ENCODE assay signal across 1 cellular context in genomic region chr3:44761347-44762169, GRCh38.
TF ChIP-seq lines count a peak whose summit lies in the region.

TSS of gene KIAA1143 (minus strand) at chr3:44761619. CDS start at chr3:44761602, 17 bp downstream.
A gene with protein sequence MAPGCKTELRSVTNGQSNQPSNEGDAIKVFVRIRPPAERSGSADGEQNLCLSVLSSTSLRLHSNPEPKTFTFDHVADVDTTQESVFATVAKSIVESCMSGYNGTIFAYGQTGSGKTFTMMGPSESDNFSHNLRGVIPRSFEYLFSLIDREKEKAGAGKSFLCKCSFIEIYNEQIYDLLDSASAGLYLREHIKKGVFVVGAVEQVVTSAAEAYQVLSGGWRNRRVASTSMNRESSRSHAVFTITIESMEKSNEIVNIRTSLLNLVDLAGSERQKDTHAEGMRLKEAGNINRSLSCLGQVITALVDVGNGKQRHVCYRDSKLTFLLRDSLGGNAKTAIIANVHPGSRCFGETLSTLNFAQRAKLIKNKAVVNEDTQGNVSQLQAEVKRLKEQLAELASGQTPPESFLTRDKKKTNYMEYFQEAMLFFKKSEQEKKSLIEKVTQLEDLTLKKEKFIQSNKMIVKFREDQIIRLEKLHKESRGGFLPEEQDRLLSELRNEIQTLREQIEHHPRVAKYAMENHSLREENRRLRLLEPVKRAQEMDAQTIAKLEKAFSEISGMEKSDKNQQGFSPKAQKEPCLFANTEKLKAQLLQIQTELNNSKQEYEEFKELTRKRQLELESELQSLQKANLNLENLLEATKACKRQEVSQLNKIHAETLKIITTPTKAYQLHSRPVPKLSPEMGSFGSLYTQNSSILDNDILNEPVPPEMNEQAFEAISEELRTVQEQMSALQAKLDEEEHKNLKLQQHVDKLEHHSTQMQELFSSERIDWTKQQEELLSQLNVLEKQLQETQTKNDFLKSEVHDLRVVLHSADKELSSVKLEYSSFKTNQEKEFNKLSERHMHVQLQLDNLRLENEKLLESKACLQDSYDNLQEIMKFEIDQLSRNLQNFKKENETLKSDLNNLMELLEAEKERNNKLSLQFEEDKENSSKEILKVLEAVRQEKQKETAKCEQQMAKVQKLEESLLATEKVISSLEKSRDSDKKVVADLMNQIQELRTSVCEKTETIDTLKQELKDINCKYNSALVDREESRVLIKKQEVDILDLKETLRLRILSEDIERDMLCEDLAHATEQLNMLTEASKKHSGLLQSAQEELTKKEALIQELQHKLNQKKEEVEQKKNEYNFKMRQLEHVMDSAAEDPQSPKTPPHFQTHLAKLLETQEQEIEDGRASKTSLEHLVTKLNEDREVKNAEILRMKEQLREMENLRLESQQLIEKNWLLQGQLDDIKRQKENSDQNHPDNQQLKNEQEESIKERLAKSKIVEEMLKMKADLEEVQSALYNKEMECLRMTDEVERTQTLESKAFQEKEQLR (N-terminal part only) (plus strand): TSS chr3:44761794. CDS start chr3:44761866, 72 bp downstream.

TF ChIP-seq in HepG2, 621 proteins besides CTCF, POLR2A, EP300 and RAD21 (continued from another document and continues in another):
- TF ChIP-seq, protein P1, sequence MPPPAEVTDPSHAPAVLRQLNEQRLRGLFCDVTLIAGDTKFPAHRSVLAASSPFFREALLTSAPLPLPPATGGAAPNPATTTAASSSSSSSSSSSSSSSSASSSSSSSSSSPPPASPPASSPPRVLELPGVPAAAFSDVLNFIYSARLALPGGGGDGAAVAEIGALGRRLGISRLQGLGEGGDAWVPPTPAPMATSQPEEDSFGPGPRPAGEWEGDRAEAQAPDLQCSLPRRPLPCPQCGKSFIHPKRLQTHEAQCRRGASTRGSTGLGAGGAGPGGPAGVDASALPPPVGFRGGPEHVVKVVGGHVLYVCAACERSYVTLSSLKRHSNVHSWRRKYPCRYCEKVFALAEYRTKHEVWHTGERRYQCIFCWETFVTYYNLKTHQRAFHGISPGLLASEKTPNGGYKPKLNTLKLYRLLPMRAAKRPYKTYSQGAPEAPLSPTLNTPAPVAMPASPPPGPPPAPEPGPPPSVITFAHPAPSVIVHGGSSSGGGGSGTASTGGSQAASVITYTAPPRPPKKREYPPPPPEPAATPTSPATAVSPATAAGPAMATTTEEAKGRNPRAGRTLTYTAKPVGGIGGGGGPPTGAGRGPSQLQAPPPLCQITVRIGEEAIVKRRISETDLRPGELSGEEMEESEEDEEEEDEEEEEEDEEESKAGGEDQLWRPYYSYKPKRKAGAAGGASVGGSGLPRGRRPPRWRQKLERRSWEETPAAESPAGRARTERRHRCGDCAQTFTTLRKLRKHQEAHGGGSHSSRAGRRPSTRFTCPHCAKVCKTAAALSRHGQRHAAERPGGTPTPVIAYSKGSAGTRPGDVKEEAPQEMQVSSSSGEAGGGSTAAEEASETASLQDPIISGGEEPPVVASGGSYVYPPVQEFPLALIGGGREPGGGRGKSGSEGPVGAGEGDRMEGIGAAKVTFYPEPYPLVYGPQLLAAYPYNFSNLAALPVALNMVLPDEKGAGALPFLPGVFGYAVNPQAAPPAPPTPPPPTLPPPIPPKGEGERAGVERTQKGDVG (CRISPR knock-in tag; IDR thresholded peaks at IDR 0.05; ENCODE audit: borderline replicate concordance) = peak; percentile 87; the same call in 1 of the 2 replicates
- peak; percentile 97 for TF ChIP-seq ARNT2 (CRISPR knock-in tag; IDR thresholded peaks at IDR 0.05; ENCODE audit: low read depth)
- TF ChIP-seq, protein P2, sequence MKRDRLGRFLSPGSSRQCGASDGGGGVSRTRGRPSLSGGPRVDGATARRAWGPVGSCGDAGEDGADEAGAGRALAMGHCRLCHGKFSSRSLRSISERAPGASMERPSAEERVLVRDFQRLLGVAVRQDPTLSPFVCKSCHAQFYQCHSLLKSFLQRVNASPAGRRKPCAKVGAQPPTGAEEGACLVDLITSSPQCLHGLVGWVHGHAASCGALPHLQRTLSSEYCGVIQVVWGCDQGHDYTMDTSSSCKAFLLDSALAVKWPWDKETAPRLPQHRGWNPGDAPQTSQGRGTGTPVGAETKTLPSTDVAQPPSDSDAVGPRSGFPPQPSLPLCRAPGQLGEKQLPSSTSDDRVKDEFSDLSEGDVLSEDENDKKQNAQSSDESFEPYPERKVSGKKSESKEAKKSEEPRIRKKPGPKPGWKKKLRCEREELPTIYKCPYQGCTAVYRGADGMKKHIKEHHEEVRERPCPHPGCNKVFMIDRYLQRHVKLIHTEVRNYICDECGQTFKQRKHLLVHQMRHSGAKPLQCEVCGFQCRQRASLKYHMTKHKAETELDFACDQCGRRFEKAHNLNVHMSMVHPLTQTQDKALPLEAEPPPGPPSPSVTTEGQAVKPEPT (CRISPR knock-in tag; IDR thresholded peaks at IDR 0.05; ENCODE audit: low read depth) = no peak
- no peak for TF ChIP-seq ZNF549 (CRISPR knock-in tag; IDR thresholded peaks at IDR 0.05)
- TF ChIP-seq MEF2D (CRISPR knock-in tag; IDR thresholded peaks at IDR 0.05) = no peak
- TF ChIP-seq ZNF678 (CRISPR knock-in tag; IDR thresholded peaks at IDR 0.05) = no peak
- no peak for TF ChIP-seq ZNF251 (CRISPR knock-in tag; IDR thresholded peaks at IDR 0.05)
- TF ChIP-seq, protein P3, sequence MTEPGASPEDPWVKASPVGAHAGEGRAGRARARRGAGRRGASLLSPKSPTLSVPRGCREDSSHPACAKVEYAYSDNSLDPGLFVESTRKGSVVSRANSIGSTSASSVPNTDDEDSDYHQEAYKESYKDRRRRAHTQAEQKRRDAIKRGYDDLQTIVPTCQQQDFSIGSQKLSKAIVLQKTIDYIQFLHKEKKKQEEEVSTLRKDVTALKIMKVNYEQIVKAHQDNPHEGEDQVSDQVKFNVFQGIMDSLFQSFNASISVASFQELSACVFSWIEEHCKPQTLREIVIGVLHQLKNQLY (CRISPR knock-in tag; IDR thresholded peaks at IDR 0.05) = no peak
- TF ChIP-seq MBNL3 (CRISPR knock-in tag; conservative IDR thresholded peaks at IDR 0.05) = no peak
- TF ChIP-seq, protein P4, sequence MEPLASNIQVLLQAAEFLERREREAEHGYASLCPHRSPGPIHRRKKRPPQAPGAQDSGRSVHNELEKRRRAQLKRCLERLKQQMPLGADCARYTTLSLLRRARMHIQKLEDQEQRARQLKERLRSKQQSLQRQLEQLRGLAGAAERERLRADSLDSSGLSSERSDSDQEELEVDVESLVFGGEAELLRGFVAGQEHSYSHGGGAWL (CRISPR knock-in tag; IDR thresholded peaks at IDR 0.05) = peak; percentile 79
- peak; percentile 87 for TF ChIP-seq KDM5A (IDR thresholded peaks at IDR 0.05; ENCODE audit: borderline replicate concordance, low read length)
- TF ChIP-seq, protein P5, sequence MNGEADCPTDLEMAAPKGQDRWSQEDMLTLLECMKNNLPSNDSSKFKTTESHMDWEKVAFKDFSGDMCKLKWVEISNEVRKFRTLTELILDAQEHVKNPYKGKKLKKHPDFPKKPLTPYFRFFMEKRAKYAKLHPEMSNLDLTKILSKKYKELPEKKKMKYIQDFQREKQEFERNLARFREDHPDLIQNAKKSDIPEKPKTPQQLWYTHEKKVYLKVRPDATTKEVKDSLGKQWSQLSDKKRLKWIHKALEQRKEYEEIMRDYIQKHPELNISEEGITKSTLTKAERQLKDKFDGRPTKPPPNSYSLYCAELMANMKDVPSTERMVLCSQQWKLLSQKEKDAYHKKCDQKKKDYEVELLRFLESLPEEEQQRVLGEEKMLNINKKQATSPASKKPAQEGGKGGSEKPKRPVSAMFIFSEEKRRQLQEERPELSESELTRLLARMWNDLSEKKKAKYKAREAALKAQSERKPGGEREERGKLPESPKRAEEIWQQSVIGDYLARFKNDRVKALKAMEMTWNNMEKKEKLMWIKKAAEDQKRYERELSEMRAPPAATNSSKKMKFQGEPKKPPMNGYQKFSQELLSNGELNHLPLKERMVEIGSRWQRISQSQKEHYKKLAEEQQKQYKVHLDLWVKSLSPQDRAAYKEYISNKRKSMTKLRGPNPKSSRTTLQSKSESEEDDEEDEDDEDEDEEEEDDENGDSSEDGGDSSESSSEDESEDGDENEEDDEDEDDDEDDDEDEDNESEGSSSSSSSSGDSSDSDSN (CRISPR knock-in tag; IDR thresholded peaks at IDR 0.05) = peak; percentile 70
- TF ChIP-seq CREB1 (IDR thresholded peaks at IDR 0.05) = peak; percentile 100
- peak; percentile 99 for TF ChIP-seq CREB1 (CRISPR knock-in tag; IDR thresholded peaks at IDR 0.05)
- TF ChIP-seq SP4 (CRISPR knock-in tag; IDR thresholded peaks at IDR 0.05) = peak; percentile 96
- TF ChIP-seq, protein P6, sequence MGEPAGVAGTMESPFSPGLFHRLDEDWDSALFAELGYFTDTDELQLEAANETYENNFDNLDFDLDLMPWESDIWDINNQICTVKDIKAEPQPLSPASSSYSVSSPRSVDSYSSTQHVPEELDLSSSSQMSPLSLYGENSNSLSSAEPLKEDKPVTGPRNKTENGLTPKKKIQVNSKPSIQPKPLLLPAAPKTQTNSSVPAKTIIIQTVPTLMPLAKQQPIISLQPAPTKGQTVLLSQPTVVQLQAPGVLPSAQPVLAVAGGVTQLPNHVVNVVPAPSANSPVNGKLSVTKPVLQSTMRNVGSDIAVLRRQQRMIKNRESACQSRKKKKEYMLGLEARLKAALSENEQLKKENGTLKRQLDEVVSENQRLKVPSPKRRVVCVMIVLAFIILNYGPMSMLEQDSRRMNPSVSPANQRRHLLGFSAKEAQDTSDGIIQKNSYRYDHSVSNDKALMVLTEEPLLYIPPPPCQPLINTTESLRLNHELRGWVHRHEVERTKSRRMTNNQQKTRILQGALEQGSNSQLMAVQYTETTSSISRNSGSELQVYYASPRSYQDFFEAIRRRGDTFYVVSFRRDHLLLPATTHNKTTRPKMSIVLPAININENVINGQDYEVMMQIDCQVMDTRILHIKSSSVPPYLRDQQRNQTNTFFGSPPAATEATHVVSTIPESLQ (CRISPR knock-in tag; conservative IDR thresholded peaks at IDR 0.05) = 0 out of 2 replicates have a peak, but pooled peaks have one; percentile 79
- TF ChIP-seq, protein P7, sequence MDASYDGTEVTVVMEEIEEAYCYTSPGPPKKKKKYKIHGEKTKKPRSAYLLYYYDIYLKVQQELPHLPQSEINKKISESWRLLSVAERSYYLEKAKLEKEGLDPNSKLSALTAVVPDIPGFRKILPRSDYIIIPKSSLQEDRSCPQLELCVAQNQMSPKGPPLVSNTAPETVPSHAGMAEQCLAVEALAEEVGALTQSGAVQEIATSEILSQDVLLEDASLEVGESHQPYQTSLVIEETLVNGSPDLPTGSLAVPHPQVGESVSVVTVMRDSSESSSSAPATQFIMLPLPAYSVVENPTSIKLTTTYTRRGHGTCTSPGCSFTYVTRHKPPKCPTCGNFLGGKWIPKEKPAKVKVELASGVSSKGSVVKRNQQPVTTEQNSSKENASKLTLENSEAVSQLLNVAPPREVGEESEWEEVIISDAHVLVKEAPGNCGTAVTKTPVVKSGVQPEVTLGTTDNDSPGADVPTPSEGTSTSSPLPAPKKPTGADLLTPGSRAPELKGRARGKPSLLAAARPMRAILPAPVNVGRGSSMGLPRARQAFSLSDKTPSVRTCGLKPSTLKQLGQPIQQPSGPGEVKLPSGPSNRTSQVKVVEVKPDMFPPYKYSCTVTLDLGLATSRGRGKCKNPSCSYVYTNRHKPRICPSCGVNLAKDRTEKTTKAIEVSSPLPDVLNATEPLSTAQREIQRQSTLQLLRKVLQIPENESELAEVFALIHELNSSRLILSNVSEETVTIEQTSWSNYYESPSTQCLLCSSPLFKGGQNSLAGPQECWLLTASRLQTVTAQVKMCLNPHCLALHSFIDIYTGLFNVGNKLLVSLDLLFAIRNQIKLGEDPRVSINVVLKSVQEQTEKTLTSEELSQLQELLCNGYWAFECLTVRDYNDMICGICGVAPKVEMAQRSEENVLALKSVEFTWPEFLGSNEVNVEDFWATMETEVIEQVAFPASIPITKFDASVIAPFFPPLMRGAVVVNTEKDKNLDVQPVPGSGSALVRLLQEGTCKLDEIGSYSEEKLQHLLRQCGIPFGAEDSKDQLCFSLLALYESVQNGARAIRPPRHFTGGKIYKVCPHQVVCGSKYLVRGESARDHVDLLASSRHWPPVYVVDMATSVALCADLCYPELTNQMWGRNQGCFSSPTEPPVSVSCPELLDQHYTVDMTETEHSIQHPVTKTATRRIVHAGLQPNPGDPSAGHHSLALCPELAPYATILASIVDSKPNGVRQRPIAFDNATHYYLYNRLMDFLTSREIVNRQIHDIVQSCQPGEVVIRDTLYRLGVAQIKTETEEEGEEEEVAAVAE (CRISPR knock-in tag; IDR thresholded peaks at IDR 0.05; ENCODE audit: borderline replicate concordance) = peak; percentile 90; the same call in 1 of the 2 replicates
- TF ChIP-seq ZNF839 (CRISPR knock-in tag; IDR thresholded peaks at IDR 0.05; ENCODE audit: borderline replicate concordance) = peak; percentile 77; the same call in 1 of the 2 replicates
- peak; percentile 76 for TF ChIP-seq MED1 (CRISPR knock-in tag; IDR thresholded peaks at IDR 0.05)
- no peak for TF ChIP-seq GZF1 (CRISPR knock-in tag; IDR thresholded peaks at IDR 0.05)
- TF ChIP-seq, protein P8, sequence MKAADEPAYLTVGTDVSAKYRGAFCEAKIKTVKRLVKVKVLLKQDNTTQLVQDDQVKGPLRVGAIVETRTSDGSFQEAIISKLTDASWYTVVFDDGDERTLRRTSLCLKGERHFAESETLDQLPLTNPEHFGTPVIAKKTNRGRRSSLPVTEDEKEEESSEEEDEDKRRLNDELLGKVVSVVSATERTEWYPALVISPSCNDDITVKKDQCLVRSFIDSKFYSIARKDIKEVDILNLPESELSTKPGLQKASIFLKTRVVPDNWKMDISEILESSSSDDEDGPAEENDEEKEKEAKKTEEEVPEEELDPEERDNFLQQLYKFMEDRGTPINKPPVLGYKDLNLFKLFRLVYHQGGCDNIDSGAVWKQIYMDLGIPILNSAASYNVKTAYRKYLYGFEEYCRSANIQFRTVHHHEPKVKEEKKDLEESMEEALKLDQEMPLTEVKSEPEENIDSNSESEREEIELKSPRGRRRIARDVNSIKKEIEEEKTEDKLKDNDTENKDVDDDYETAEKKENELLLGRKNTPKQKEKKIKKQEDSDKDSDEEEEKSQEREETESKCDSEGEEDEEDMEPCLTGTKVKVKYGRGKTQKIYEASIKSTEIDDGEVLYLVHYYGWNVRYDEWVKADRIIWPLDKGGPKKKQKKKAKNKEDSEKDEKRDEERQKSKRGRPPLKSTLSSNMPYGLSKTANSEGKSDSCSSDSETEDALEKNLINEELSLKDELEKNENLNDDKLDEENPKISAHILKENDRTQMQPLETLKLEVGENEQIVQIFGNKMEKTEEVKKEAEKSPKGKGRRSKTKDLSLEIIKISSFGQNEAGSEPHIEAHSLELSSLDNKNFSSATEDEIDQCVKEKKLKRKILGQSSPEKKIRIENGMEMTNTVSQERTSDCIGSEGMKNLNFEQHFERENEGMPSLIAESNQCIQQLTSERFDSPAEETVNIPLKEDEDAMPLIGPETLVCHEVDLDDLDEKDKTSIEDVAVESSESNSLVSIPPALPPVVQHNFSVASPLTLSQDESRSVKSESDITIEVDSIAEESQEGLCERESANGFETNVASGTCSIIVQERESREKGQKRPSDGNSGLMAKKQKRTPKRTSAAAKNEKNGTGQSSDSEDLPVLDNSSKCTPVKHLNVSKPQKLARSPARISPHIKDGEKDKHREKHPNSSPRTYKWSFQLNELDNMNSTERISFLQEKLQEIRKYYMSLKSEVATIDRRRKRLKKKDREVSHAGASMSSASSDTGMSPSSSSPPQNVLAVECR (CRISPR knock-in tag; IDR thresholded peaks at IDR 0.05; ENCODE audit: borderline replicate concordance) = peak; percentile 100
- TF ChIP-seq CAMTA2 (CRISPR knock-in tag; IDR thresholded peaks at IDR 0.05; ENCODE audit: borderline replicate concordance) = no peak
- TF ChIP-seq ZNF224 (CRISPR knock-in tag; IDR thresholded peaks at IDR 0.05) = peak; percentile 72
- TF ChIP-seq, protein P9, sequence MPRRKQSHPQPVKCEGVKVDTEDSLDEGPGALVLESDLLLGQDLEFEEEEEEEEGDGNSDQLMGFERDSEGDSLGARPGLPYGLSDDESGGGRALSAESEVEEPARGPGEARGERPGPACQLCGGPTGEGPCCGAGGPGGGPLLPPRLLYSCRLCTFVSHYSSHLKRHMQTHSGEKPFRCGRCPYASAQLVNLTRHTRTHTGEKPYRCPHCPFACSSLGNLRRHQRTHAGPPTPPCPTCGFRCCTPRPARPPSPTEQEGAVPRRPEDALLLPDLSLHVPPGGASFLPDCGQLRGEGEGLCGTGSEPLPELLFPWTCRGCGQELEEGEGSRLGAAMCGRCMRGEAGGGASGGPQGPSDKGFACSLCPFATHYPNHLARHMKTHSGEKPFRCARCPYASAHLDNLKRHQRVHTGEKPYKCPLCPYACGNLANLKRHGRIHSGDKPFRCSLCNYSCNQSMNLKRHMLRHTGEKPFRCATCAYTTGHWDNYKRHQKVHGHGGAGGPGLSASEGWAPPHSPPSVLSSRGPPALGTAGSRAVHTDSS (CRISPR knock-in tag; conservative IDR thresholded peaks at IDR 0.05) = 0 out of 2 replicates have a peak, but pooled peaks have one; percentile 53
